1 cellular context compared by ENCODE assay signal in the genomic region with DNA sequence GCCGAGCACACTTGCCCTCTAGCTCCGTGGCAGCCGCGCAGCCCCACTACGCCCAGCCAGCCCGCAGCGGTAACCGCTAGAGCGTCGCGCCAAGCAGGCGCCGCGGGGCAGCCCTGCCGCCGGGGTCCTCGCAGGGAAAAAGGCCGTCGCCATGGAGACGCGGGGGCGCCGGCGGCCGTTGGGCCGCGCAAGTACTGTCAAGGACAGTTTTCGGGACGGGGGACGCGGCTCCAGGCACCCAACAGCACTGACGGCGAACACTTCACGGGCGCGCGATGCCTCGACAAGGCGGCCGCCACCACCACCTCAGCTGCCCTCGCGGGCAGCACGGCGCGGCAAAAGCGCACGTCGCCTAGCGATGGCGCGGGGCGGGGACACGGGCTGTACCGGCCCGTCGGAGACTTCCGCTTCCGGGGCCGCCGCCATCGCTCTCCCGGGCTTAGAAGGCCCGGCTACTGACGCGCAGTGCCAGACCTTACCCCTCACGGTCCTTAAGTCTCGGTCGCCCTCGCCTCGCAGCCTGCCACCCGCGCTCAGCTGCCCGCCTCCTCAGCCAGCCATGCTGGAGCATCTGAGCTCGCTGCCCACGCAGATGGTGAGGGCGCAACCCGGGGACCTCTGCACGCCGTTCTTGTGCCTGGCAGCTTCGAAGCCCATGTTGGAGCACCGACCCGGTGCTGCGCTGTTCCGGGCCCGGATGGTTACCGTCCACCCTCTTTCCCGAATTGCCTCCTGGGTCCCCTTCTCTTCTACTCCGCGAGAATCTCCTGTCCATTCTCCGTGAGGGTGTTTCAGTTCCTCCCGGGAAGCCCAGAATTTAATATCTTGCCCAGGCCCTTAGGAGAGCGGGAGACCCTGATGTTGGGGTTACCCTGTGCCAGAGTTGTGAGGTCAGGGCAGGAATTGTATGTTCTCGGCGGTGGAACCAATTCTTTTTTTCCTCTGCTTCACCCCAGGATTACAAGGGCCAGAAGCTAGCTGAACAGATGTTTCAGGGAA.
TF ChIP-seq lines count a peak whose summit lies in the region.

A gene with protein sequence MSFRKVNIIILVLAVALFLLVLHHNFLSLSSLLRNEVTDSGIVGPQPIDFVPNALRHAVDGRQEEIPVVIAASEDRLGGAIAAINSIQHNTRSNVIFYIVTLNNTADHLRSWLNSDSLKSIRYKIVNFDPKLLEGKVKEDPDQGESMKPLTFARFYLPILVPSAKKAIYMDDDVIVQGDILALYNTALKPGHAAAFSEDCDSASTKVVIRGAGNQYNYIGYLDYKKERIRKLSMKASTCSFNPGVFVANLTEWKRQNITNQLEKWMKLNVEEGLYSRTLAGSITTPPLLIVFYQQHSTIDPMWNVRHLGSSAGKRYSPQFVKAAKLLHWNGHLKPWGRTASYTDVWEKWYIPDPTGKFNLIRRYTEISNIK (minus strand): TSS at position 104 of the 999 bp plus-strand sequence. CDS start 5,331 bp downstream, outside the sequence.
A gene (plus strand): TSS at position 419 of the 999 bp plus-strand sequence. CDS start 141 bp downstream, at position 560.

TF ChIP-seq in K562, 482 proteins besides CTCF, POLR2A, EP300 and RAD21 (continued from another document):
- TF ChIP-seq, protein P1, sequence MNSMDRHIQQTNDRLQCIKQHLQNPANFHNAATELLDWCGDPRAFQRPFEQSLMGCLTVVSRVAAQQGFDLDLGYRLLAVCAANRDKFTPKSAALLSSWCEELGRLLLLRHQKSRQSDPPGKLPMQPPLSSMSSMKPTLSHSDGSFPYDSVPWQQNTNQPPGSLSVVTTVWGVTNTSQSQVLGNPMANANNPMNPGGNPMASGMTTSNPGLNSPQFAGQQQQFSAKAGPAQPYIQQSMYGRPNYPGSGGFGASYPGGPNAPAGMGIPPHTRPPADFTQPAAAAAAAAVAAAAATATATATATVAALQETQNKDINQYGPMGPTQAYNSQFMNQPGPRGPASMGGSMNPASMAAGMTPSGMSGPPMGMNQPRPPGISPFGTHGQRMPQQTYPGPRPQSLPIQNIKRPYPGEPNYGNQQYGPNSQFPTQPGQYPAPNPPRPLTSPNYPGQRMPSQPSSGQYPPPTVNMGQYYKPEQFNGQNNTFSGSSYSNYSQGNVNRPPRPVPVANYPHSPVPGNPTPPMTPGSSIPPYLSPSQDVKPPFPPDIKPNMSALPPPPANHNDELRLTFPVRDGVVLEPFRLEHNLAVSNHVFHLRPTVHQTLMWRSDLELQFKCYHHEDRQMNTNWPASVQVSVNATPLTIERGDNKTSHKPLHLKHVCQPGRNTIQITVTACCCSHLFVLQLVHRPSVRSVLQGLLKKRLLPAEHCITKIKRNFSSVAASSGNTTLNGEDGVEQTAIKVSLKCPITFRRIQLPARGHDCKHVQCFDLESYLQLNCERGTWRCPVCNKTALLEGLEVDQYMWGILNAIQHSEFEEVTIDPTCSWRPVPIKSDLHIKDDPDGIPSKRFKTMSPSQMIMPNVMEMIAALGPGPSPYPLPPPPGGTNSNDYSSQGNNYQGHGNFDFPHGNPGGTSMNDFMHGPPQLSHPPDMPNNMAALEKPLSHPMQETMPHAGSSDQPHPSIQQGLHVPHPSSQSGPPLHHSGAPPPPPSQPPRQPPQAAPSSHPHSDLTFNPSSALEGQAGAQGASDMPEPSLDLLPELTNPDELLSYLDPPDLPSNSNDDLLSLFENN (IDR thresholded peaks at IDR 0.05; ENCODE audit: low read depth in 2 of 2, low read length in 2 of 2) = no peak
- no peak; the same call in 1 of the 2 replicates for TF ChIP-seq ZNF644 (tag; IDR thresholded peaks at IDR 0.05; ENCODE audit: low read depth)
- TF ChIP-seq ZNF384 (IDR thresholded peaks at IDR 0.05; ENCODE audit: low read depth, low read length) = no peak
- no peak for TF ChIP-seq GTF2F1 (IDR thresholded peaks at IDR 0.05; ENCODE audit: low read depth, low read length)
- 0 out of 2 replicates have a peak, but pooled peaks have one; percentile 32 for TF ChIP-seq RNF2 (IDR thresholded peaks at IDR 0.05)
- TF ChIP-seq, protein P2, sequence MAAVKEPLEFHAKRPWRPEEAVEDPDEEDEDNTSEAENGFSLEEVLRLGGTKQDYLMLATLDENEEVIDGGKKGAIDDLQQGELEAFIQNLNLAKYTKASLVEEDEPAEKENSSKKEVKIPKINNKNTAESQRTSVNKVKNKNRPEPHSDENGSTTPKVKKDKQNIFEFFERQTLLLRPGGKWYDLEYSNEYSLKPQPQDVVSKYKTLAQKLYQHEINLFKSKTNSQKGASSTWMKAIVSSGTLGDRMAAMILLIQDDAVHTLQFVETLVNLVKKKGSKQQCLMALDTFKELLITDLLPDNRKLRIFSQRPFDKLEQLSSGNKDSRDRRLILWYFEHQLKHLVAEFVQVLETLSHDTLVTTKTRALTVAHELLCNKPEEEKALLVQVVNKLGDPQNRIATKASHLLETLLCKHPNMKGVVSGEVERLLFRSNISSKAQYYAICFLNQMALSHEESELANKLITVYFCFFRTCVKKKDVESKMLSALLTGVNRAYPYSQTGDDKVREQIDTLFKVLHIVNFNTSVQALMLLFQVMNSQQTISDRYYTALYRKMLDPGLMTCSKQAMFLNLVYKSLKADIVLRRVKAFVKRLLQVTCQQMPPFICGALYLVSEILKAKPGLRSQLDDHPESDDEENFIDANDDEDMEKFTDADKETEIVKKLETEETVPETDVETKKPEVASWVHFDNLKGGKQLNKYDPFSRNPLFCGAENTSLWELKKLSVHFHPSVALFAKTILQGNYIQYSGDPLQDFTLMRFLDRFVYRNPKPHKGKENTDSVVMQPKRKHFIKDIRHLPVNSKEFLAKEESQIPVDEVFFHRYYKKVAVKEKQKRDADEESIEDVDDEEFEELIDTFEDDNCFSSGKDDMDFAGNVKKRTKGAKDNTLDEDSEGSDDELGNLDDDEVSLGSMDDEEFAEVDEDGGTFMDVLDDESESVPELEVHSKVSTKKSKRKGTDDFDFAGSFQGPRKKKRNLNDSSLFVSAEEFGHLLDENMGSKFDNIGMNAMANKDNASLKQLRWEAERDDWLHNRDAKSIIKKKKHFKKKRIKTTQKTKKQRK (IDR thresholded peaks at IDR 0.05; ENCODE audit: borderline replicate concordance, low read depth, low read length) = no peak
- TF ChIP-seq SIRT6 (IDR thresholded peaks at IDR 0.05; ENCODE audit: low read depth, low read length) = no peak
- TF ChIP-seq, protein P3, sequence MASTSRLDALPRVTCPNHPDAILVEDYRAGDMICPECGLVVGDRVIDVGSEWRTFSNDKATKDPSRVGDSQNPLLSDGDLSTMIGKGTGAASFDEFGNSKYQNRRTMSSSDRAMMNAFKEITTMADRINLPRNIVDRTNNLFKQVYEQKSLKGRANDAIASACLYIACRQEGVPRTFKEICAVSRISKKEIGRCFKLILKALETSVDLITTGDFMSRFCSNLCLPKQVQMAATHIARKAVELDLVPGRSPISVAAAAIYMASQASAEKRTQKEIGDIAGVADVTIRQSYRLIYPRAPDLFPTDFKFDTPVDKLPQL (IDR thresholded peaks at IDR 0.05; ENCODE audit: extremely low read depth, insufficient read length) = no peak
- TF ChIP-seq, protein P4, sequence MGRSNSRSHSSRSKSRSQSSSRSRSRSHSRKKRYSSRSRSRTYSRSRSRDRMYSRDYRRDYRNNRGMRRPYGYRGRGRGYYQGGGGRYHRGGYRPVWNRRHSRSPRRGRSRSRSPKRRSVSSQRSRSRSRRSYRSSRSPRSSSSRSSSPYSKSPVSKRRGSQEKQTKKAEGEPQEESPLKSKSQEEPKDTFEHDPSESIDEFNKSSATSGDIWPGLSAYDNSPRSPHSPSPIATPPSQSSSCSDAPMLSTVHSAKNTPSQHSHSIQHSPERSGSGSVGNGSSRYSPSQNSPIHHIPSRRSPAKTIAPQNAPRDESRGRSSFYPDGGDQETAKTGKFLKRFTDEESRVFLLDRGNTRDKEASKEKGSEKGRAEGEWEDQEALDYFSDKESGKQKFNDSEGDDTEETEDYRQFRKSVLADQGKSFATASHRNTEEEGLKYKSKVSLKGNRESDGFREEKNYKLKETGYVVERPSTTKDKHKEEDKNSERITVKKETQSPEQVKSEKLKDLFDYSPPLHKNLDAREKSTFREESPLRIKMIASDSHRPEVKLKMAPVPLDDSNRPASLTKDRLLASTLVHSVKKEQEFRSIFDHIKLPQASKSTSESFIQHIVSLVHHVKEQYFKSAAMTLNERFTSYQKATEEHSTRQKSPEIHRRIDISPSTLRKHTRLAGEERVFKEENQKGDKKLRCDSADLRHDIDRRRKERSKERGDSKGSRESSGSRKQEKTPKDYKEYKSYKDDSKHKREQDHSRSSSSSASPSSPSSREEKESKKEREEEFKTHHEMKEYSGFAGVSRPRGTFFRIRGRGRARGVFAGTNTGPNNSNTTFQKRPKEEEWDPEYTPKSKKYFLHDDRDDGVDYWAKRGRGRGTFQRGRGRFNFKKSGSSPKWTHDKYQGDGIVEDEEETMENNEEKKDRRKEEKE (IDR thresholded peaks at IDR 0.05; ENCODE audit: borderline replicate concordance in 1 of 2, control insufficient read depth in 1 of 2, low read depth in 2 of 2, low read length in 1 of 2) = no peak
- TF ChIP-seq HDAC2 (IDR thresholded peaks at IDR 0.05) = peak; percentile 23; the same call in 1 of the 2 replicates
- TF ChIP-seq KAT8 (IDR thresholded peaks at IDR 0.05; ENCODE audit: low read depth) = no peak
- TF ChIP-seq SAFB2 (IDR thresholded peaks at IDR 0.05; ENCODE audit: borderline replicate concordance, low read depth, low read length, severe bottlenecking) = no peak
- TF ChIP-seq PURB (CRISPR knock-in tag; IDR thresholded peaks at IDR 0.05; ENCODE audit: low read depth) = no peak
- no peak for TF ChIP-seq NFATC3 (IDR thresholded peaks at IDR 0.05)
- no peak for TF ChIP-seq ARID1B (IDR thresholded peaks at IDR 0.05)
